8 cellular contexts compared by ENCODE assay signal in genomic region chr20:43667341-43668132, GRCh38. TPM values are rescaled to one million over a fixed set of nuclear protein-coding genes. Genes with fewer than 3 reads are reported as not detected.
A peak's percentile ranks its signal among the peaks of the same experiment; 100 is the strongest.
DNase-seq lines count a peak whose midpoint lies in the region; ATAC-seq and TF ChIP-seq lines count a peak whose summit lies in the region.

No MANE protein-coding gene starts in this region.

- H3K4me1 ChIP-seq in Caco-2 = peaks cover 48% of the 10 kb centered on the region

- intact Hi-C loops in Caco-2 (cut with micrococcal nuclease; ENCODE audit: unreplicated experiment) = loop anchor here (1.0 kb wide), 1 partner anchor 14 kb away; no protein-coding TSS in a partner anchor

- DNase-seq in Caco-2 = peak; percentile 64 to 67
- DNase-seq in T-cell = no peak
- no peak for DNase-seq in fibroblast of pulmonary artery (ENCODE audit: low read depth)
- DNase-seq in stimulated activated naive CD8-positive, alpha-beta T cell treated with anti-CD3 and anti-CD28 coated beads, Interleukin-15, Interleukin-2, amounts not matched to agents 100 U/mL and 50 U/mL, for 24 hours = peak; percentile 55
- DNase-seq in hippocampal formation (lab: John Stamatoyannopoulos, UW) = no peak
- DNase-seq in GM19240 (ENCODE audit: insufficient read length, low spot score) = no peak

- H3K27me3 Mint-ChIP-seq in Caco-2 (ENCODE audit: insufficient read depth, unreplicated experiment) (no peaks in the 10 kb centered on the region), T-cell (peaks cover 23 to 30% of the 10 kb centered on the region in 2 donors)

- H3K4me1 Mint-ChIP-seq in Caco-2 (ENCODE audit: low read depth, unreplicated experiment) = peaks cover 23% of the 10 kb centered on the region
- H3K4me1 Mint-ChIP-seq in T-cell = peaks cover 0 to 11% (median 4%) of the 10 kb centered on the region in 3 donors

- H3K27ac Mint-ChIP-seq in Caco-2 (ENCODE audit: unreplicated experiment) (peak overlapping the region; percentile 72), T-cell (no peak overlapping the region)

- TF ChIP-seq CTCF in Caco-2 (IDR thresholded peaks at IDR 0.05; ENCODE audit: insufficient read depth in 1 of 2, low read depth in 1 of 2, low read length in 1 of 2, severe bottlenecking in 1 of 2, unreplicated experiment in 1 of 2) (peak in 1 of 2 experiments; percentile 21), fibroblast of pulmonary artery (IDR thresholded peaks at IDR 0.05; ENCODE audit: low read length, missing control alignments) (no peak)

- ATAC-seq in GM19023 (IDR thresholded peaks at IDR 0.05; ENCODE audit: unreplicated experiment) = peak; percentile 14
- peak; percentile 34 for ATAC-seq in HG03378 (IDR thresholded peaks at IDR 0.05; ENCODE audit: unreplicated experiment)
- ATAC-seq in T-cell (replicated peaks in 1 of 4) = peak in 2 of 4 experiments; percentile 2 to 15
- peak; percentile 38 for ATAC-seq in stimulated activated naive CD8-positive, alpha-beta T cell treated with anti-CD3 and anti-CD28 coated beads, Interleukin-15, Interleukin-2, amounts not matched to agents 100 U/mL and 50 U/mL, for 24 hours

- TSS peak; percentile 41 for BruUV-seq in Caco-2 (replicated peaks; lab: Mats Ljungman, UMichigan)

- H3K9me3 Mint-ChIP-seq in Caco-2 (ENCODE audit: unreplicated experiment) (no peaks in the 10 kb centered on the region), T-cell (no peaks in the 10 kb centered on the region)

- peak overlapping the region; percentile 89 for H3K4me3 Mint-ChIP-seq in Caco-2 (ENCODE audit: unreplicated experiment)
- peak overlapping the region; percentile 21 to 47 (median 24) for H3K4me3 Mint-ChIP-seq in T-cell

- H3K4me3 ChIP-seq in Caco-2 (ENCODE audit: low read depth, low read length) = peak overlapping the region; percentile 68
- H3K4me3 ChIP-seq in fibroblast of pulmonary artery (replicated peaks; ENCODE audit: low read depth, low read length) = peak overlapping the region; percentile 41

- CTCF ChIA-PET in Caco-2 (lab: Charles Lee) (interaction anchor here (0.6 to 1.8 kb wide), 7 partner anchors 24 to 218 kb away, joined by 3 to 9 read pairs (median 4); partner anchors contain the start of gene IFT52), T-cell (lab: Charles Lee) (no interaction called here)

- peaks cover 2% of the 10 kb centered on the region; the same call in 1 of the 2 replicates for H3K36me3 ChIP-seq in Caco-2 (ENCODE audit: control insufficient read depth, insufficient read depth, low read length)

- H3K27me3 ChIP-seq in Caco-2 (replicated peaks; ENCODE audit: control insufficient read depth, insufficient read depth, low read length) = no peaks in the 10 kb centered on the region

- POLR2A ChIA-PET in Caco-2 (lab: Charles Lee) = interaction anchor here (0.5 to 1.2 kb wide), 8 partner anchors 15 to 210 kb away, joined by 3 to 8 read pairs (median 4); partner anchors contain the start of gene IFT52
- POLR2A ChIA-PET in T-cell (lab: Charles Lee) = interaction anchor here in 1 of 2 donors (0.6 to 0.9 kb wide), 2 partner anchors 60 to 641 kb away, joined by 3 to 8 read pairs; no protein-coding TSS in a partner anchor

- H3K36me3 Mint-ChIP-seq in Caco-2 (ENCODE audit: insufficient read depth, unreplicated experiment) (peaks cover 60% of the 10 kb centered on the region), T-cell (no peaks in the 10 kb centered on the region)

- no peaks in the 10 kb centered on the region for H3K9me3 ChIP-seq in Caco-2

RNA-seq across cellular contexts. Expression of gene MYBL2, which starts 0.6 kb away (rescaled TPM):
- 318 and 345 TPM in 2 replicates for total RNA-seq in Caco-2 (2022)
- total RNA-seq in T-cell = 1 to 10 TPM; 1.2 to 3.0 (median 1.4) TPM

RNA-seq across cellular contexts. Expression of gene GTSF1L, which starts 59.3 kb away (rescaled TPM):
- total RNA-seq in Caco-2 (2022) = not detected in 2 replicates
- under 1 TPM in 3 of 5 donors, not detected in 2; 0.30 to 0.63 (median 0.53) TPM for total RNA-seq in T-cell

Comparison
In these comparisons a context has a peak if more than half of its experiments do, and no peak if none do; other contexts are left out.
1. DNase-seq: peak in Caco-2 (2 of 2) and stimulated activated naive CD8-positive, alpha-beta T cell treated with anti-CD3 and anti-CD28 coated beads, Interleukin-15, Interleukin-2, amounts not matched to agents 100 U/mL and 50 U/mL, for 24 hours (single experiment); none in T-cell (0 of 34), fibroblast of pulmonary artery (single experiment), hippocampal formation (0 of 2) and GM19240 (single experiment).
2. RNA of gene MYBL2, which starts 0.6 kb away (total RNA-seq): 318 to 345 TPM in Caco-2; 1.2 to 3.0 TPM in T-cell; every median in the first group is over 10 times any median in the second.